In the genomic region with DNA sequence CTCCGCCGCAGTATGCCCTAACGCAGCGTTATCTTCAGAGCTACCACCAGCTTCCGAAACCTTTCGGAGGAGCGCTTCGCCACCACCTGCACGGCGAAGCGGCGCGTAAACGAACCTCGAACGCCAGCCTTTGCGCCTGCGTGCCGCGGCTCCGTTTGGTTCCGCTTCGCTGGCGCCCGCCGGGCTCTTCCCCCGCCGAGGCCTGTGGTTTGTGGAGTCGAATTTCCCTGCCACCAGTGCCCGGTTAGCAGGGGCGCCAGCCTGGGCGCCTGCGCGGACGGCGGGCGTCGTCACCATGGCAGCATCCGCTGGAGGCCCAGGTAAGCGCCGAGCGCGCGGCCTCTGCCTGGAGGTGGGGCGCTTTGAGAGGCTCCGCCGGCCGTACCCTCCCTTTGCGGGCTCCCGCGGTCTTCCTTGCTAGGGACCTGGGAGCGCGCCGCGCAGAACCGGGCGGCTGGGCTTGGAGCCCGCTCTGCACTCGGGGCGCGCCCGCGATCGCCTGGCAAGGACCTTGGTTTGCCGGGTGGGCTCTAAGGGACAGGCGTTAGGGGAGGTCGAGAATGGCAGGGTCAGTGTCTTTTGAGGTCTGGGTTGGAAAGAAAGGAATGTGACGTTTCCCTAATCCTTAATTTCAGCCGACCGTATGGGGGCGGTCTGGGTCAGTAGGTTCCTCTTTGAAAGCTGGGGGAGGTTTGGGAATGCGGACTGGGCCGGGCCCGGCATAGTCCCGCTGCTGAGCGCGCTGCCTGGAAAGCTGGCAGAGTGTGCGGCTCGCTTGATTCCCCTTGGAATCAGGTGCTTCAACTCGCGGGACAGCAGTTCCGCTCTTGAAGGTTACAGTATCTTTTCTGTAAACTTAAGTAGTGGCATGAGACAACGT, we compare ENCODE assay signal across 8 cellular contexts. TPM values are rescaled to one million over a fixed set of nuclear protein-coding genes. Genes with fewer than 3 reads are reported as not detected.
DNase-seq lines count a peak whose midpoint lies in the region; ATAC-seq and TF ChIP-seq lines count a peak whose summit lies in the region.

A gene with protein sequence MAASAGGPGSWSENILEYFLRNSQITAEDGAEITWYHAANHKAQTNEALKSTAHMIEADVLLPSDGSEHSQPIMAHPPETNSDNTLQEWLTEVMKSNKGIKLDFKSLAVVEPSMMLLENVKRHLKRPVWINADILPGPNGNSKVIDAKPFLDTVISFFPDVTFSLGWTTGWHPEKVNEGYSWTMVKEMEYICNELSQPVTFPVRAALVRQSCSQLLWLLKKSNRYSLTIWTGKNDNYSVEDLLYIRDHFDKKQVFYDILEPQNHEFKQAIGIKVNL (plus strand): TSS at position 272 of the 880 bp plus-strand sequence. CDS start 24 bp downstream, at position 296.

- TF ChIP-seq CTCF in AG04450 (IDR thresholded peaks at IDR 0.05; ENCODE audit: low read depth, low read length) (peak; percentile 32), smooth muscle cell (IDR thresholded peaks at IDR 0.05; ENCODE audit: borderline replicate concordance, insufficient read depth, poor library complexity, severe bottlenecking) (no peak)

- peaks cover 6% of the 10 kb centered on the region for H3F3A ChIP-seq in smooth muscle cell (ENCODE audit: low read depth)

- no peaks in the 10 kb centered on the region for H4K20me1 ChIP-seq in smooth muscle cell (ENCODE audit: low read depth)

- WGBS in smooth muscle cell (ENCODE audit: low lambda C conversion rate) = 1% methylated on average over 83 of the region's 83 CpGs

- CTCF ChIA-PET in AG04450 (lab: Charles Lee) = interaction anchor here (0.7 to 1.2 kb wide), 2 partner anchors 85 to 184 kb away, joined by 3 to 6 read pairs; no protein-coding TSS in a partner anchor

- H3K4me1 ChIP-seq in smooth muscle cell (ENCODE audit: low read depth) = peaks cover 10% of the 10 kb centered on the region

- H3K4me3 ChIP-seq in AG04450 (ENCODE audit: low read depth, low read length) = peak within 1 kb of the TSS; percentile 83
- H3K4me3 ChIP-seq in smooth muscle cell = peak within 1 kb of the TSS; percentile 86

- peaks cover 9% of the 10 kb centered on the region for H3K36me3 ChIP-seq in smooth muscle cell (ENCODE audit: low read depth)

- ATAC-seq in GM18907 (IDR thresholded peaks at IDR 0.05; ENCODE audit: unreplicated experiment) = peak; percentile 94
- peak; percentile 78 for ATAC-seq in HG03159 (IDR thresholded peaks at IDR 0.05; ENCODE audit: unreplicated experiment)

- H2AFZ ChIP-seq in smooth muscle cell (ENCODE audit: low read depth) = peak within 1 kb of the TSS; percentile 95

- H3K9ac ChIP-seq in smooth muscle cell (ENCODE audit: low read depth) = peak within 1 kb of the TSS; percentile 57

- H3K27me3 ChIP-seq in AG04450 (ENCODE audit: control insufficient read depth, insufficient read depth, low read length) (no peaks in the 10 kb centered on the region), smooth muscle cell (ENCODE audit: low read depth) (no peaks in the 10 kb centered on the region)

- peak; percentile 55 for DNase-seq in AG04450 (ENCODE audit: low read depth, low spot score)
- DNase-seq in NCI-H2196 treated with DMSO at 0.1 percent for 48 hours (lab: John Stamatoyannopoulos, UW; ENCODE audit: unreplicated experiment) = peak; percentile 92
- peak; percentile 7 to 22 (median 12) for DNase-seq in activated CD4-positive, CD25-positive, alpha-beta regulatory T cell (lab: John Stamatoyannopoulos, UW)
- DNase-seq in central memory CD4-positive, alpha-beta T cell = peak; percentile 76
- peak; percentile 74 for DNase-seq in inferior parietal cortex (ENCODE audit: extremely low spot score)
- peak; percentile 50 for DNase-seq in smooth muscle cell (lab: John Stamatoyannopoulos, UW; ENCODE audit: unreplicated experiment)

- peak within 1 kb of the TSS; percentile 93 for H3K4me2 ChIP-seq in smooth muscle cell

- H3K79me2 ChIP-seq in smooth muscle cell (ENCODE audit: low read depth) = no peaks in the 10 kb centered on the region

- H3K27ac ChIP-seq in AG04450 (ENCODE audit: low read depth, low read length) (peak within 1 kb of the TSS; percentile 70), smooth muscle cell (ENCODE audit: low read depth) (peak within 1 kb of the TSS; percentile 51)

- POLR2A ChIA-PET in AG04450 (lab: Yijun Ruan, JAX) = no interaction called here

- H3K9me3 ChIP-seq in AG04450 (ENCODE audit: control insufficient read depth, insufficient read depth, low read length) (peaks cover 2% of the 10 kb centered on the region), smooth muscle cell (replicated peaks; ENCODE audit: low read depth) (no peaks in the 10 kb centered on the region)

RNA-seq across cellular contexts. Expression of the gene that starts here (rescaled TPM):
- polyA plus RNA-seq in AG04450 (2011; rRNA removed) (3.3 and 4.6 TPM in 2 replicates), smooth muscle cell (0.92 and 3.7 TPM in 2 replicates)
- 4.7 and 4.8 TPM in 2 replicates for polyA minus RNA-seq in AG04450 (2011; rRNA and poly(A)+ RNA removed)
- 5.9 and 6.2 TPM in 2 replicates for total RNA-seq in smooth muscle cell

Comparison
In these comparisons a context has a peak if more than half of its experiments do, and no peak if none do; other contexts are left out.
1. Peak in every context shown above with its lines: DNase-seq, ATAC-seq, H3K4me3 ChIP-seq and H3K27ac ChIP-seq.
2. DNase-seq: peak in every context shown above with its lines; median percentile 92 in NCI-H2196 treated with DMSO at 0.1 percent for 48 hours; 76 in central memory CD4-positive, alpha-beta T cell; 74 in inferior parietal cortex; 55 in AG04450; 50 in smooth muscle cell; 12 in activated CD4-positive, CD25-positive, alpha-beta regulatory T cell.